In genomic region chr2:150938586-150938985, GRCh38 we compare ENCODE assay signal across 21 cellular contexts.
A peak's percentile ranks its signal among the peaks of the same experiment; 100 is the strongest.
DNase-seq lines count a peak whose midpoint lies in the region; ATAC-seq and TF ChIP-seq lines count a peak whose summit lies in the region.
"Had no signal": no experiment of that assay in that cellular context is flagged by ENCODE, and none has a peak within 500 bp of the region (broad histone marks: within the 10 kb centered on the region; RNA-seq: fewer than 3 reads in every experiment).

No MANE protein-coding gene starts in this region.

- no peak overlapping the region for H2BK15ac ChIP-seq in IMR-90 (ENCODE audit: low read depth, low read length)

- H3K23ac ChIP-seq in IMR-90 (ENCODE audit: low read depth, low read length), result no peak overlapping the region

- no peak overlapping the region for H3K27ac ChIP-seq in IMR-90 (ENCODE audit: insufficient read depth, low read length)
- H3K27ac ChIP-seq: right atrium auricular region had no signal

- H2BK20ac ChIP-seq in IMR-90 (ENCODE audit: low read depth, low read length), result no peak overlapping the region

- H3K4ac ChIP-seq in IMR-90 (ENCODE audit: low read depth, low read length), result no peak overlapping the region

- BruUV-seq in IMR-90 (replicated peaks; lab: Mats Ljungman, UMichigan), result no TSS peak

- no peaks in the 10 kb centered on the region for H3K79me1 ChIP-seq in IMR-90 (ENCODE audit: low read depth in 1 of 2, low read length in 2 of 2)

- no peak overlapping the region for H2AK5ac ChIP-seq in IMR-90 (ENCODE audit: low read depth, low read length)

- no peaks in the 10 kb centered on the region for H3K27me3 ChIP-seq in BJ (ENCODE audit: control insufficient read depth, insufficient read depth, low read length)
- H3K27me3 ChIP-seq in IMR-90 (ENCODE audit: control insufficient read depth, insufficient read depth, low read length), result no peaks in the 10 kb centered on the region
- H3K27me3 ChIP-seq: right atrium auricular region had no signal

- no peak overlapping the region for H3K18ac ChIP-seq in IMR-90 (ENCODE audit: low read depth, low read length)

- H3K56ac ChIP-seq in IMR-90 (ENCODE audit: extremely low read depth, insufficient read depth, low read length), result no peak overlapping the region

- no peak overlapping the region for H2BK120ac ChIP-seq in IMR-90 (ENCODE audit: low read depth, low read length)

- in situ Hi-C loops in IMR-90 (cut with MboI; ENCODE audit: low sequenced_read_pairs), result no loop called here

- whole genome bisulfite sequencing in IMR-90 (ENCODE audit: extremely low coverage in 2 of 2, insufficient read length in 1 of 2), 2 experiments, result no CpG with 5 or more reads among the region's 6 CpGs

- no peak overlapping the region for H3K4me2 ChIP-seq in IMR-90 (ENCODE audit: low read depth, low read length)

- dilution Hi-C loops in IMR-90 (cut with HindIII; ENCODE audit: low sequenced_read_pairs, unreplicated experiment), result no loop called here

- no peak for TF ChIP-seq CTCF in BJ (IDR thresholded peaks at IDR 0.05; ENCODE audit: insufficient read depth, low read depth, low read length)
- no peak for TF ChIP-seq CTCF in IMR-90 (conservative IDR thresholded peaks at IDR 0.05; ENCODE audit: low read depth, low read length)

- H3K4me3 ChIP-seq in BJ (ENCODE audit: low read depth, low read length) (no peak overlapping the region), IMR-90 (ENCODE audit: insufficient read depth, low read depth, low read length) (no peak overlapping the region)
- H3K4me3 ChIP-seq: right atrium auricular region had no signal

- ATAC-seq in IMR-90 (ENCODE audit: low read depth), result peak; percentile 51; the same call in 1 of the 2 replicates
- no peak for ATAC-seq in HG02759 (IDR thresholded peaks at IDR 0.05; ENCODE audit: unreplicated experiment)
- ATAC-seq: CD8-positive, alpha-beta T cell; left lobe of liver; naive thymus-derived CD4-positive, alpha-beta T cell; WTC11 had no signal

- CTCF ChIA-PET in BJ (lab: Yijun Ruan, JAX) (no interaction called here), IMR-90 (lab: Yijun Ruan, JAX) (no interaction called here)

- no peaks in the 10 kb centered on the region for H3K4me1 ChIP-seq in IMR-90 (ENCODE audit: control insufficient read depth, insufficient read depth, low read length)
- H3K4me1 ChIP-seq: right atrium auricular region had no signal

- H3K14ac ChIP-seq in IMR-90 (replicated peaks; ENCODE audit: low read depth, low read length), result no peak overlapping the region

- H2AFZ ChIP-seq in IMR-90 (replicated peaks; ENCODE audit: low read length, poor library complexity), result no peak overlapping the region

- no peak for TF ChIP-seq POLR2A in IMR-90 (IDR thresholded peaks at IDR 0.05; ENCODE audit: low read depth, low read length)

- TF ChIP-seq RAD21 in IMR-90 (IDR thresholded peaks at IDR 0.05; ENCODE audit: low read length), result no peak

- no peaks in the 10 kb centered on the region for H3K9me1 ChIP-seq in IMR-90 (ENCODE audit: insufficient read depth, low read length)

- peak; percentile 39 for DNase-seq in BJ (ENCODE audit: low read depth)
- peak; percentile 57 for DNase-seq in IMR-90
- peak; percentile 17 for DNase-seq in fibroblast of gingiva (ENCODE audit: low read depth)
- peak; percentile 84 for DNase-seq in renal cortical epithelial cell (ENCODE audit: low read depth)
- no peak for DNase-seq in NCI-H82 (lab: John Stamatoyannopoulos, UW)
- DNase-seq in T-helper 9 cell, result no peak
- DNase-seq: activated naive CD4-positive, alpha-beta T cell treated with anti-CD3 and anti-CD28 coated beads, Interleukin-2, amount 50 U/mL, for 16 hours; aorta; CD8-positive, alpha-beta T cell; foreskin melanocyte; GF-D8; mesendoderm; naive thymus-derived CD4-positive, alpha-beta T cell; NCI-H1092; NCI-H187; stimulated activated CD4-positive, alpha-beta T cell treated with anti-CD3 and anti-CD28 coated beads, Interleukin-4, amount 100 ng/mL, for 1 hour; stimulated activated naive CD4-positive, alpha-beta T cell had no signal

- H4K5ac ChIP-seq in IMR-90 (ENCODE audit: low read depth, low read length), result no peak overlapping the region

- H2AK9ac ChIP-seq in IMR-90 (replicated peaks; ENCODE audit: low read depth, low read length, poor library complexity), result no peak overlapping the region

- no peak overlapping the region for H2BK5ac ChIP-seq in IMR-90 (ENCODE audit: low read depth, low read length, poor library complexity, severe bottlenecking)

- H3K9me3 ChIP-seq in IMR-90 (ENCODE audit: control insufficient read depth, insufficient read depth, low read length), result no peaks in the 10 kb centered on the region
- H3K9me3 ChIP-seq: right atrium auricular region had no signal

- no peak overlapping the region for H4K8ac ChIP-seq in IMR-90 (ENCODE audit: low read depth in 2 of 2, low read length in 2 of 2)

- POLR2A ChIA-PET in BJ (lab: Charles Lee) (no interaction called here), IMR-90 (lab: Charles Lee; ENCODE audit: unreplicated experiment) (no interaction called here)

- H3K36me3 ChIP-seq in BJ (ENCODE audit: control insufficient read depth, insufficient read depth, low read length) (no peaks in the 10 kb centered on the region), IMR-90 (ENCODE audit: control insufficient read depth, insufficient read depth, low read length) (no peaks in the 10 kb centered on the region)
- H3K36me3 ChIP-seq: right atrium auricular region had no signal

- H4K91ac ChIP-seq in IMR-90 (ENCODE audit: insufficient read depth, low read depth, low read length), result no peak overlapping the region

- no peak overlapping the region for H3K9ac ChIP-seq in IMR-90 (ENCODE audit: low read depth, low read length)

- intact Hi-C loops in IMR-90 (cut with micrococcal nuclease), result no loop called here

- H4K20me1 ChIP-seq in IMR-90 (ENCODE audit: insufficient read depth, low read length), result no peaks in the 10 kb centered on the region

TF ChIP-seq in IMR-90, 13 proteins besides CTCF, POLR2A, EP300 and RAD21:
- no peak for TF ChIP-seq BHLHE40 (IDR thresholded peaks at IDR 0.05; ENCODE audit: low read depth, low read length)
- no peak for TF ChIP-seq CEBPB (IDR thresholded peaks at IDR 0.05; ENCODE audit: low read depth, low read length)
- TF ChIP-seq CHD1 (IDR thresholded peaks at IDR 0.05; ENCODE audit: low read depth, low read length), result no peak
- TF ChIP-seq USF2 (IDR thresholded peaks at IDR 0.05; ENCODE audit: low read depth, low read length), result no peak
- TF ChIP-seq MXI1 (IDR thresholded peaks at IDR 0.05; ENCODE audit: borderline replicate concordance, low read depth, low read length), result no peak
- TF ChIP-seq RCOR1 (IDR thresholded peaks at IDR 0.05; ENCODE audit: insufficient replicate concordance, low read length), result no peak
- no peak for TF ChIP-seq MAFK (IDR thresholded peaks at IDR 0.05; ENCODE audit: low read depth, low read length)
- TF ChIP-seq, protein P1, sequence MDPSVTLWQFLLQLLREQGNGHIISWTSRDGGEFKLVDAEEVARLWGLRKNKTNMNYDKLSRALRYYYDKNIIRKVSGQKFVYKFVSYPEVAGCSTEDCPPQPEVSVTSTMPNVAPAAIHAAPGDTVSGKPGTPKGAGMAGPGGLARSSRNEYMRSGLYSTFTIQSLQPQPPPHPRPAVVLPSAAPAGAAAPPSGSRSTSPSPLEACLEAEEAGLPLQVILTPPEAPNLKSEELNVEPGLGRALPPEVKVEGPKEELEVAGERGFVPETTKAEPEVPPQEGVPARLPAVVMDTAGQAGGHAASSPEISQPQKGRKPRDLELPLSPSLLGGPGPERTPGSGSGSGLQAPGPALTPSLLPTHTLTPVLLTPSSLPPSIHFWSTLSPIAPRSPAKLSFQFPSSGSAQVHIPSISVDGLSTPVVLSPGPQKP (IDR thresholded peaks at IDR 0.05; ENCODE audit: borderline replicate concordance, low read depth, low read length), result no peak
- TF ChIP-seq MAZ (IDR thresholded peaks at IDR 0.05; ENCODE audit: borderline replicate concordance, low read depth, low read length), result no peak
- TF ChIP-seq FOS (IDR thresholded peaks at IDR 0.05; ENCODE audit: low read depth, low read length), result no peak
- TF ChIP-seq RFX5 (IDR thresholded peaks at IDR 0.05; ENCODE audit: low read depth, low read length), result no peak
- no peak for TF ChIP-seq SMC3 (IDR thresholded peaks at IDR 0.05; ENCODE audit: low read depth, low read length)
- no peak for TF ChIP-seq NFE2L2 (IDR thresholded peaks at IDR 0.05; ENCODE audit: low read depth, low read length)

Comparison
In these comparisons a context has a peak if more than half of its experiments do, and no peak if none do; other contexts are left out.
1. DNase-seq: peak in BJ (single experiment), IMR-90 (single experiment), fibroblast of gingiva (single experiment) and renal cortical epithelial cell (single experiment); none in NCI-H82 (single experiment) and T-helper 9 cell (single experiment).